9 cellular contexts compared by ENCODE assay signal in the genomic region with DNA sequence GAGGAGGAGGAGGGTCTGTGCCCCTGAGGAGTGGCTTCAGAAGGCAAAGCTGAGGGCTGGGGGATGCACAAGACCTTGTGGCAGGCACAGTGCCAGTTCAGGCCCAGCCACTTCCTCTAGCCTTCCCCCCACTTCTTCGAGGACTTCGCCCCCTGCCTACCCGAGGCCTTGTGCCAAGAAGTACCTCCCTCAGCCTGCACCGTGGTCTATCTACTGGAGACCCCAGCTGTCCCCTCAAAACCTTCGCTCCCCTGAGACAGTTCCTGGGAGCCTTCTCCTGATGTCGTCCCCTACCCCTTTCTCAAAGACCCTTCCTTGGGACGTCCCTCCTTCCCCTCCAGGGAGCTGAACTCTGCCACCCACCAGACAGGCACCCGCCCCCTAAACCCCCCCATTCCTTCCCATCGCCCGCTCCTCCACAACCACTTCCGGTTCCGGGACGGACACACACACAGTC. TPM values are rescaled to one million over a fixed set of nuclear protein-coding genes. Genes with fewer than 3 reads are reported as not detected.
A peak's percentile ranks its signal among the peaks of the same experiment; 100 is the strongest.
DNase-seq lines count a peak whose midpoint lies in the region; ATAC-seq and TF ChIP-seq lines count a peak whose summit lies in the region.
"Had no signal": no experiment of that assay in that cellular context is flagged by ENCODE, and none has a peak within 500 bp of the region (broad histone marks: within the 10 kb centered on the region; RNA-seq: fewer than 3 reads in every experiment).

No MANE protein-coding gene starts in this region.

- H3K27me3 Mint-ChIP-seq in activated CD4-positive, alpha-beta T cell treated with anti-CD3 and anti-CD28 coated beads for 36 hours = no peaks in the 10 kb centered on the region
- no peaks in the 10 kb centered on the region for H3K27me3 Mint-ChIP-seq in activated CD4-positive, alpha-beta T cell treated with anti-CD3 and anti-CD28 coated beads, Interleukin-2, amount 10 ng/mL, durations not matched to agents 24 days and 14 days

- H3K4me1 Mint-ChIP-seq in activated CD4-positive, alpha-beta T cell treated with anti-CD3 and anti-CD28 coated beads for 36 hours = peaks cover 43% of the 10 kb centered on the region
- peaks cover 39% of the 10 kb centered on the region for H3K4me1 Mint-ChIP-seq in activated CD4-positive, alpha-beta T cell treated with anti-CD3 and anti-CD28 coated beads, Interleukin-2, amount 10 ng/mL, durations not matched to agents 24 days and 14 days

- POLR2A ChIA-PET in activated CD4-positive, alpha-beta T cell treated with anti-CD3 and anti-CD28 coated beads for 36 hours (lab: Charles Lee) = interaction anchor here (0.6 to 2.2 kb wide), 13 partner anchors 21 to 232 kb away, joined by 3 to 27 read pairs (median 7); partner anchors contain the start of genes CDCA3, COPS7A, GAPDH and MLF2

- peaks cover 60% of the 10 kb centered on the region for H3K79me2 ChIP-seq in neural cell (replicated peaks; ENCODE audit: insufficient read depth, low read length)

- peak overlapping the region; percentile 98 for H3K9ac ChIP-seq in neural cell (ENCODE audit: low read length)

- no peaks in the 10 kb centered on the region for H3F3A ChIP-seq in neural cell (ENCODE audit: insufficient read depth, low read length, poor library complexity, severe bottlenecking)

- H3K9me3 ChIP-seq in neural cell (ENCODE audit: low read length) = no peaks in the 10 kb centered on the region

- peak overlapping the region; percentile 85 for H2AFZ ChIP-seq in neural cell (ENCODE audit: low read depth, low read length)

- H3K4me2 ChIP-seq in neural cell (ENCODE audit: low read length) = peak overlapping the region; percentile 50

- no peak for TF ChIP-seq RAD21 in neural cell (conservative IDR thresholded peaks at IDR 0.05)

- intact Hi-C loops in activated CD4-positive, alpha-beta T cell treated with anti-CD3 and anti-CD28 coated beads for 36 hours (cut with DNase I, micrococcal nuclease) = loop anchor here (2.0 to 5.0 kb wide), 5 partner anchors 81 to 218 kb away; partner anchors contain the start of genes CHD4 (in 1 of the 2), IFFO1 (in 1 of the 2), NOP2 (in 1 of the 2) and VAMP1 (in 1 of the 2)
- intact Hi-C loops in activated CD4-positive, alpha-beta T cell treated with anti-CD3 and anti-CD28 coated beads, Interleukin-2, amount 10 ng/mL, durations not matched to agents 24 days and 14 days (cut with micrococcal nuclease) = loop anchor here (2.0 kb wide), 3 partner anchors 72 to 120 kb away; partner anchors contain the start of gene NOP2

- peak; percentile 60 for DNase-seq in activated CD4-positive, alpha-beta T cell treated with anti-CD3 and anti-CD28 coated beads for 36 hours
- no peak for DNase-seq in activated CD4-positive, alpha-beta T cell treated with anti-CD3 and anti-CD28 coated beads for 4 hours
- DNase-seq in HS-5 (ENCODE audit: low read depth) = peak; percentile 62
- DNase-seq in activated CD4-positive, alpha-beta T cell treated with anti-CD3 and anti-CD28 coated beads, Interleukin-2, amount 10 ng/mL, durations not matched to agents 24 days and 14 days = no peak
- DNase-seq in occipital lobe (lab: John Stamatoyannopoulos, UW) = no peak

- CTCF ChIA-PET in activated CD4-positive, alpha-beta T cell treated with anti-CD3 and anti-CD28 coated beads for 36 hours (lab: Charles Lee) = interaction anchor here (0.6 to 1.8 kb wide), 12 partner anchors 23 to 181 kb away, joined by 3 to 11 read pairs (median 4); partner anchors contain the start of genes CDCA3, COPS7A, MLF2 and USP5

- peak overlapping the region; percentile 86 for H3K4me3 Mint-ChIP-seq in activated CD4-positive, alpha-beta T cell treated with anti-CD3 and anti-CD28 coated beads for 36 hours
- peak overlapping the region; percentile 96 for H3K4me3 Mint-ChIP-seq in activated CD4-positive, alpha-beta T cell treated with anti-CD3 and anti-CD28 coated beads, Interleukin-2, amount 10 ng/mL, durations not matched to agents 24 days and 14 days

- no peaks in the 10 kb centered on the region for H3K9me2 ChIP-seq in neural cell (ENCODE audit: insufficient read depth, low read length)

- H3K4me3 ChIP-seq in neural cell (ENCODE audit: low read length) = peak overlapping the region; percentile 95

- H3K27ac ChIP-seq in neural cell (ENCODE audit: low read length) = peak overlapping the region; percentile 93

- no peak for TF ChIP-seq CTCF in neural cell (IDR thresholded peaks at IDR 0.05; ENCODE audit: poor library complexity, severe bottlenecking)

- peak overlapping the region; percentile 92 for H3K27ac Mint-ChIP-seq in activated CD4-positive, alpha-beta T cell treated with anti-CD3 and anti-CD28 coated beads for 36 hours
- H3K27ac Mint-ChIP-seq in activated CD4-positive, alpha-beta T cell treated with anti-CD3 and anti-CD28 coated beads, Interleukin-2, amount 10 ng/mL, durations not matched to agents 24 days and 14 days = peak overlapping the region; percentile 93

- H3K27me3 ChIP-seq in neural cell (ENCODE audit: insufficient read depth, low read depth, low read length) = no peaks in the 10 kb centered on the region

- H4K20me1 ChIP-seq in neural cell (ENCODE audit: insufficient read depth) = no peaks in the 10 kb centered on the region

- H3K36me3 Mint-ChIP-seq in activated CD4-positive, alpha-beta T cell treated with anti-CD3 and anti-CD28 coated beads for 36 hours (ENCODE audit: low read depth) = peaks cover 31% of the 10 kb centered on the region
- H3K36me3 Mint-ChIP-seq in activated CD4-positive, alpha-beta T cell treated with anti-CD3 and anti-CD28 coated beads, Interleukin-2, amount 10 ng/mL, durations not matched to agents 24 days and 14 days (ENCODE audit: low read depth) = peaks cover 24% of the 10 kb centered on the region

- H3K9me3 Mint-ChIP-seq in activated CD4-positive, alpha-beta T cell treated with anti-CD3 and anti-CD28 coated beads for 36 hours (ENCODE audit: low read depth) = no peaks in the 10 kb centered on the region
- no peaks in the 10 kb centered on the region for H3K9me3 Mint-ChIP-seq in activated CD4-positive, alpha-beta T cell treated with anti-CD3 and anti-CD28 coated beads, Interleukin-2, amount 10 ng/mL, durations not matched to agents 24 days and 14 days

- no peak for TF ChIP-seq EP300 in neural cell (conservative IDR thresholded peaks at IDR 0.05; ENCODE audit: poor library complexity, severe bottlenecking)

- peak; percentile 6 for ATAC-seq in activated CD4-positive, alpha-beta T cell treated with anti-CD3 and anti-CD28 coated beads for 36 hours
- ATAC-seq in esophagus mucosa = peak; percentile 2
- no peak for ATAC-seq in GM21529 (IDR thresholded peaks at IDR 0.05; ENCODE audit: unreplicated experiment)

- no peaks in the 10 kb centered on the region for H3K36me3 ChIP-seq in neural cell (ENCODE audit: insufficient read depth, low read length)

TF ChIP-seq in neural cell, 6 proteins besides CTCF, POLR2A, EP300 and RAD21 (continues in another document):
- peak; percentile 76 for TF ChIP-seq POLR2AphosphoS5 (IDR thresholded peaks at IDR 0.05)

RNA-seq across cellular contexts. Expression of gene ZNF384, which starts 0.6 kb away (rescaled TPM):
- 10 to 100 TPM; 61.4 to 79.0 TPM for total RNA-seq in activated CD4-positive, alpha-beta T cell treated with anti-CD3 and anti-CD28 coated beads for 36 hours
- total RNA-seq in activated CD4-positive, alpha-beta T cell treated with anti-CD3 and anti-CD28 coated beads, Interleukin-2, amount 10 ng/mL, durations not matched to agents 24 days and 14 days = 83.6 and 84.4 TPM in 2 replicates
- total RNA-seq in esophagus mucosa (22.8 TPM), occipital lobe (15.1 TPM)
- 25.8 and 30.2 TPM in 2 replicates for polyA plus RNA-seq in neural cell
- polyA minus RNA-seq in neural cell = 28.7 and 29.7 TPM in 2 replicates

RNA-seq across cellular contexts. Expression of gene PIANP, which starts 12.0 kb away (rescaled TPM):
- total RNA-seq in activated CD4-positive, alpha-beta T cell treated with anti-CD3 and anti-CD28 coated beads for 36 hours = under 1 TPM; 0.32 to 0.93 TPM
- 0.09 TPM in 1 of 2 replicates, not detected in the other for total RNA-seq in activated CD4-positive, alpha-beta T cell treated with anti-CD3 and anti-CD28 coated beads, Interleukin-2, amount 10 ng/mL, durations not matched to agents 24 days and 14 days
- total RNA-seq in esophagus mucosa (not detected), occipital lobe (1.2 TPM)
- 2.1 and 4.4 TPM in 2 replicates for polyA plus RNA-seq in neural cell
- polyA minus RNA-seq in neural cell = 3.5 and 3.9 TPM in 2 replicates
- total RNA-seq: lung microvascular endothelial cell had no signal

RNA-seq across cellular contexts. Expression of gene ING4, which starts 25.7 kb away (rescaled TPM):
- 10 to 100 TPM; 14.9 to 17.6 TPM for total RNA-seq in activated CD4-positive, alpha-beta T cell treated with anti-CD3 and anti-CD28 coated beads for 36 hours
- total RNA-seq in activated CD4-positive, alpha-beta T cell treated with anti-CD3 and anti-CD28 coated beads, Interleukin-2, amount 10 ng/mL, durations not matched to agents 24 days and 14 days = 13.7 and 15.8 TPM in 2 replicates
- 15.4 TPM for total RNA-seq in esophagus mucosa
- polyA plus RNA-seq in neural cell = 522 and 540 TPM in 2 replicates
- polyA minus RNA-seq in neural cell = 128 and 145 TPM in 2 replicates
- 65.0 TPM for total RNA-seq in occipital lobe

RNA-seq across cellular contexts. Expression of gene COPS7A, which starts 35.3 kb away (rescaled TPM):
- total RNA-seq in activated CD4-positive, alpha-beta T cell treated with anti-CD3 and anti-CD28 coated beads for 36 hours = 10 to 100 TPM; 38.3 to 41.6 TPM
- total RNA-seq in activated CD4-positive, alpha-beta T cell treated with anti-CD3 and anti-CD28 coated beads, Interleukin-2, amount 10 ng/mL, durations not matched to agents 24 days and 14 days = 39.5 and 44.8 TPM in 2 replicates
- 54.3 TPM for total RNA-seq in esophagus mucosa
- polyA plus RNA-seq in neural cell = 45.8 and 50.2 TPM in 2 replicates
- 22.2 and 22.6 TPM in 2 replicates for polyA minus RNA-seq in neural cell
- total RNA-seq in occipital lobe = 37.1 TPM

RNA-seq across cellular contexts. Expression of gene ACRBP, which starts 41.3 kb away (rescaled TPM):
- total RNA-seq in activated CD4-positive, alpha-beta T cell treated with anti-CD3 and anti-CD28 coated beads for 36 hours = 1 to 10 TPM; 1.7 to 3.3 TPM
- total RNA-seq in activated CD4-positive, alpha-beta T cell treated with anti-CD3 and anti-CD28 coated beads, Interleukin-2, amount 10 ng/mL, durations not matched to agents 24 days and 14 days = 0.47 and 0.64 TPM in 2 replicates
- total RNA-seq in esophagus mucosa (0.56 TPM), occipital lobe (0.62 TPM)
- 1.6 and 4.7 TPM in 2 replicates for polyA plus RNA-seq in neural cell
- 1.7 and 2.0 TPM in 2 replicates for polyA minus RNA-seq in neural cell

Comparison
In these comparisons a context has a peak if more than half of its experiments do, and no peak if none do; other contexts are left out.
1. DNase-seq: peak in activated CD4-positive, alpha-beta T cell treated with anti-CD3 and anti-CD28 coated beads for 36 hours (single experiment) and HS-5 (single experiment); none in activated CD4-positive, alpha-beta T cell treated with anti-CD3 and anti-CD28 coated beads for 4 hours (0 of 2), activated CD4-positive, alpha-beta T cell treated with anti-CD3 and anti-CD28 coated beads, Interleukin-2, amount 10 ng/mL, durations not matched to agents 24 days and 14 days (single experiment) and occipital lobe (single experiment).